1 cellular context compared by ENCODE assay signal in genomic region chr1:173601588-173601987, GRCh38.
TF ChIP-seq lines count a peak whose summit lies in the region.

No MANE protein-coding gene starts in this region.

TF ChIP-seq in K562, 482 proteins besides CTCF, POLR2A, EP300 and RAD21 (continued from another document):
- no peak for TF ChIP-seq ZNF830 (CRISPR knock-in tag; IDR thresholded peaks at IDR 0.05)
- no peak for TF ChIP-seq KLF10 (CRISPR knock-in tag; IDR thresholded peaks at IDR 0.05)
- no peak for TF ChIP-seq ETV1 (tag; conservative IDR thresholded peaks at IDR 0.05; ENCODE audit: low read depth)
- no peak for TF ChIP-seq RCOR1 (IDR thresholded peaks at IDR 0.05; ENCODE audit: borderline replicate concordance in 1 of 2, low read depth in 2 of 2, low read length in 2 of 2)
- TF ChIP-seq NCOA2 (IDR thresholded peaks at IDR 0.05; ENCODE audit: partially characterized antibody in 2 of 2), result no peak
- TF ChIP-seq HDAC8 (tag; IDR thresholded peaks at IDR 0.05), result no peak
- no peak for TF ChIP-seq BCL6 (CRISPR knock-in tag; IDR thresholded peaks at IDR 0.05)
- no peak for TF ChIP-seq RHOXF2B (CRISPR knock-in tag; conservative IDR thresholded peaks at IDR 0.05)
- TF ChIP-seq ZNF740 (CRISPR knock-in tag; IDR thresholded peaks at IDR 0.05), result no peak
- no peak for TF ChIP-seq ZNF740 (tag; IDR thresholded peaks at IDR 0.05)
- no peak for TF ChIP-seq KLF1 (tag; IDR thresholded peaks at IDR 0.05)
